In the genomic region with DNA sequence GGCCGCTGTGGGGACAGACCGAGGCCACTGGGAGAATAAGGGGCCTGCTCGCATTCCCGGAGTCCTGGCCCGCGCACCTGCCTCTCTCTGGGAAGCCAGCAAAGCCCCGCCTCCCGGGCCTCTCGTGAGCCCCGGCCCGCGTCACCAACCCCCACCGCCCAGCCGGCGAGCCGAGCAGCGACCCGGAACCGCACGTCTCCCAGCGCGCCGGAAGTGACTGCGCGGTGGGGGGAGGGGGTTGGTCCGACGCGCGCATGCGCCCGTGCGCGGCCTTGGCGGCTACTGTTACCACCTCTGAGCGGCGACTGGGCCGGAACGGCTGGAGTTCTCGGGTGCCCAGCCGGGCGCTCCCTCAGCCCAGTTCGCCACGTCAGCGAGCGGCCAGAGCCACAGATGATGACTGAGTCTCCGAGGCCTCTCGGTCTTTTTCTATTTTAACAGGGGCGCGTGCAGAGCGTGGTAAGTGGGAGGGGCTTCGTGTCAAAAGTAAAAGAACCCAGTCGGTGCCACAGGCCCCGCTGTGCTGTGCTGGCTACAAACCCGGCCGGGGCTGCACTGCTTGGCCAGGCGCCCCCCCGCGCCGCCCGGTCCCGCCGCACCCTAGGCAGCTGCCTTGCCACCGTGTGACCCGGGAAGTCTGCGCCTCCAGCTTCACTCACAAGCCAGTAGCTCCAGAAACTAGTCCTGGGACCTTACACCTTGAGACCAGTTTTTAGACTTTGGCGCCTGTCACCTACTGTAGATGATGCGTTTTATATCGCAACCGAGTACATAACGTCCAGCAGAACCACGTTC, we compare ENCODE assay signal across 8 cellular contexts. TPM values are rescaled to one million over a fixed set of nuclear protein-coding genes. Genes with fewer than 3 reads are reported as not detected.
DNase-seq lines count a peak whose midpoint lies in the region; ATAC-seq and TF ChIP-seq lines count a peak whose summit lies in the region.

Gene GOLGA1 (minus strand): TSS at position 190 of the 795 bp plus-strand sequence. CDS start 2,372 bp downstream, outside the sequence.

- DNase-seq in GM04504 (ENCODE audit: low read depth) (peak; percentile 87), HFF-Myc (ENCODE audit: extremely low read depth, low read depth) (peak; percentile 66), NAMALWA (ENCODE audit: low spot score) (peak; percentile 94), SK-N-MC (ENCODE audit: low read depth, low spot score) (peak; percentile 10)
- DNase-seq in activated naive CD4-positive, alpha-beta T cell treated with anti-CD3 and anti-CD28 coated beads, Interleukin-2, amount 10 ng/mL, durations not matched to agents 7 days and 5 days, result peak; percentile 95

- H3K4me3 Mint-ChIP-seq in activated naive CD4-positive, alpha-beta T cell treated with anti-CD3 and anti-CD28 coated beads, Interleukin-2, amount 10 ng/mL, durations not matched to agents 7 days and 5 days, result peak within 1 kb of the TSS; percentile 98

- 3% methylated on average over 8 of the region's 71 CpGs; no CpG with 5 or more reads in 1 of the 2 donors for WGBS in gastroesophageal sphincter (ENCODE audit: low coverage in 1 of 2), 2 donors

- H3K9me3 Mint-ChIP-seq in activated naive CD4-positive, alpha-beta T cell treated with anti-CD3 and anti-CD28 coated beads, Interleukin-2, amount 10 ng/mL, durations not matched to agents 7 days and 5 days, result no peaks in the 10 kb centered on the region

- H3K4me3 ChIP-seq in HFF-Myc (replicated peaks; ENCODE audit: low read depth, low read length) (peak within 1 kb of the TSS; percentile 90), SK-N-MC (peak within 1 kb of the TSS; percentile 92), gastroesophageal sphincter (peak within 1 kb of the TSS; percentile 69 to 82), neutrophil (ENCODE audit: low read depth in 1 of 2, low read length in 1 of 2) (peak within 1 kb of the TSS; percentile 67 to 85)

- H3K27me3 Mint-ChIP-seq in activated naive CD4-positive, alpha-beta T cell treated with anti-CD3 and anti-CD28 coated beads, Interleukin-2, amount 10 ng/mL, durations not matched to agents 7 days and 5 days, result no peaks in the 10 kb centered on the region

- no peak for TF ChIP-seq EP300 in gastroesophageal sphincter (IDR thresholded peaks at IDR 0.05)

- H3K27ac ChIP-seq in SK-N-MC (peak within 1 kb of the TSS; percentile 68), gastroesophageal sphincter (peak within 1 kb of the TSS; percentile 85 to 99 (median 96)), neutrophil (peak within 1 kb of the TSS; percentile 91)

- TF ChIP-seq POLR2A in gastroesophageal sphincter (IDR thresholded peaks at IDR 0.05), result peak; percentile 86 to 89

- H3K9me3 ChIP-seq in SK-N-MC (ENCODE audit: low read depth, low read length) (no peaks in the 10 kb centered on the region), gastroesophageal sphincter (no peaks in the 10 kb centered on the region), neutrophil (no peaks in the 10 kb centered on the region)

- peak within 1 kb of the TSS; percentile 99 for H3K27ac Mint-ChIP-seq in activated naive CD4-positive, alpha-beta T cell treated with anti-CD3 and anti-CD28 coated beads, Interleukin-2, amount 10 ng/mL, durations not matched to agents 7 days and 5 days

- TF ChIP-seq CTCF in HFF-Myc (IDR thresholded peaks at IDR 0.05; ENCODE audit: low read depth, low read length, missing control alignments), result no peak
- no peak for TF ChIP-seq CTCF in gastroesophageal sphincter (IDR thresholded peaks at IDR 0.05)
- peak; percentile 43 for TF ChIP-seq CTCF in neutrophil (IDR thresholded peaks at IDR 0.05)
- TF ChIP-seq CTCF in subcutaneous adipose tissue (IDR thresholded peaks at IDR 0.05; ENCODE audit: low read depth), result no peak

- H3K36me3 ChIP-seq in SK-N-MC (ENCODE audit: insufficient read depth, low read length), result no peaks in the 10 kb centered on the region; the same call in 1 of the 2 replicates
- peaks cover 0 to 26% of the 10 kb centered on the region in 2 donors for H3K36me3 ChIP-seq in gastroesophageal sphincter
- peaks cover 19% of the 10 kb centered on the region for H3K36me3 ChIP-seq in neutrophil

- CTCF ChIA-PET in activated naive CD4-positive, alpha-beta T cell treated with anti-CD3 and anti-CD28 coated beads, Interleukin-2, amount 10 ng/mL, durations not matched to agents 7 days and 5 days (lab: Charles Lee), result interaction anchor here (1.2 kb wide), 1 partner anchor 203 kb away, joined by 5 read pairs; no protein-coding TSS in a partner anchor

- peaks cover 31% of the 10 kb centered on the region for H3K4me1 Mint-ChIP-seq in activated naive CD4-positive, alpha-beta T cell treated with anti-CD3 and anti-CD28 coated beads, Interleukin-2, amount 10 ng/mL, durations not matched to agents 7 days and 5 days

- H3K27me3 ChIP-seq in gastroesophageal sphincter, result no peaks in the 10 kb centered on the region
- no peaks in the 10 kb centered on the region for H3K27me3 ChIP-seq in neutrophil

- peaks cover 33% of the 10 kb centered on the region for H3K36me3 Mint-ChIP-seq in activated naive CD4-positive, alpha-beta T cell treated with anti-CD3 and anti-CD28 coated beads, Interleukin-2, amount 10 ng/mL, durations not matched to agents 7 days and 5 days

- H3K4me1 ChIP-seq in gastroesophageal sphincter (peaks cover 0 to 25% (median 3%) of the 10 kb centered on the region in 3 donors), neutrophil (ENCODE audit: control insufficient read depth in 1 of 2, insufficient read depth in 1 of 2, low read depth in 1 of 2, low read length in 1 of 2) (peaks cover 20 to 28% of the 10 kb centered on the region in 2 experiments)

- ATAC-seq in gastroesophageal sphincter, result peak; percentile 98

- H3K9ac ChIP-seq in SK-N-MC (ENCODE audit: insufficient read length), result peak within 1 kb of the TSS; percentile 94

RNA-seq across cellular contexts. Expression of gene GOLGA1, which starts in this region (rescaled TPM):
- total RNA-seq in gastroesophageal sphincter (10 to 100 TPM; 21.3 to 42.5 (median 31.9) TPM), subcutaneous adipose tissue (10 to 100 TPM; 15.1 to 26.0 (median 21.5) TPM)

Comparison
In these comparisons a context has a peak if more than half of its experiments do, and no peak if none do; other contexts are left out.
1. Peak in every context shown above with its lines: DNase-seq, ATAC-seq, H3K4me3 ChIP-seq and H3K27ac ChIP-seq.
2. DNase-seq: peak in every context shown above with its lines; median percentile 95 in activated naive CD4-positive, alpha-beta T cell treated with anti-CD3 and anti-CD28 coated beads, Interleukin-2, amount 10 ng/mL, durations not matched to agents 7 days and 5 days; 94 in NAMALWA; 87 in GM04504; 66 in HFF-Myc; 10 in SK-N-MC.